In the genomic region with DNA sequence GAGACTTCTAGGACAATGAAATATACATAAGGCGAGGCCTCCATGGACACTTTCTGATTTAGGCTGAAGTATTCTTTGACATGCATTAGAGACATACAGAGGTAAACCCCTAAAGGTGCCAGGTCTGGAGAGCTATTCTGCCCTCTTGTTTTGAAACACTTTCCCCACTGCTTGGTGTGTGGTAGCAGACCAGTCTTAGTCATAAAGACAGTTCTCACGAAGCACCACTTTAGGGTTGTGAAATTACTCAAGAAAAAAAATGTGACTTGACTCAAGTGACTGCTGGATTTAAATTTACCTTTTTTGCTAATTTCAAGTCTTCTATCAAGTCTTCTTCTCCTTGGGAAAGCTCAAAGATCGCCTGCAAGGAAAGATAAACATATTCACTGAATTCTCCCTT, we compare ENCODE assay signal across 8 cellular contexts. TPM values are rescaled to one million over a fixed set of nuclear protein-coding genes. Genes with fewer than 3 reads are reported as not detected.
DNase-seq lines count a peak whose midpoint lies in the region; ATAC-seq lines count a peak whose summit lies in the region.

No MANE protein-coding gene starts in this region.

- peaks cover 57% of the 10 kb centered on the region for H3K4me1 Mint-ChIP-seq in activated CD4-positive, alpha-beta memory T cell treated with anti-CD3 and anti-CD28 coated beads for 36 hours (ENCODE audit: low read depth)

- POLR2A ChIA-PET in activated CD4-positive, alpha-beta memory T cell treated with anti-CD3 and anti-CD28 coated beads for 36 hours (lab: Charles Lee), result interaction anchor here (0.6 to 1.8 kb wide), 9 partner anchors 20 to 163 kb away, joined by 3 to 5 read pairs (median 4); no protein-coding TSS in a partner anchor

- DNase-seq in NK-92 treated with Interleukin-12 subunit alpha and Interleukin-12 subunit beta, amount 100 ng/mL, for 24 hours (lab: John Stamatoyannopoulos, UW), result peak; percentile 29
- DNase-seq in NK-92 (lab: John Stamatoyannopoulos, UW; ENCODE audit: unreplicated experiment) (no peak), DMS53 (lab: John Stamatoyannopoulos, UW) (no peak), NCI-H187 (lab: John Stamatoyannopoulos, UW) (no peak), RKO (ENCODE audit: low spot score) (no peak)
- DNase-seq in activated CD4-positive, alpha-beta memory T cell treated with anti-CD3 and anti-CD28 coated beads for 36 hours, result peak; percentile 73
- DNase-seq in stimulated activated CD4-positive, alpha-beta T cell treated with anti-CD3 and anti-CD28 coated beads, Interleukin-4, amount 100 ng/mL, for 24 hours, result peak; percentile 57

- CTCF ChIA-PET in activated CD4-positive, alpha-beta memory T cell treated with anti-CD3 and anti-CD28 coated beads for 36 hours (lab: Charles Lee), result interaction anchor here (1.2 to 6.1 kb wide), 5 partner anchors 45 to 236 kb away, joined by 3 to 82 read pairs (median 5); a partner anchor contains a TSS

- H3K36me3 Mint-ChIP-seq in activated CD4-positive, alpha-beta memory T cell treated with anti-CD3 and anti-CD28 coated beads for 36 hours, result peaks cover 48% of the 10 kb centered on the region

- no peaks in the 10 kb centered on the region for H3K27me3 Mint-ChIP-seq in activated CD4-positive, alpha-beta memory T cell treated with anti-CD3 and anti-CD28 coated beads for 36 hours

- peak overlapping the region; percentile 23 for H3K27ac Mint-ChIP-seq in activated CD4-positive, alpha-beta memory T cell treated with anti-CD3 and anti-CD28 coated beads for 36 hours

- ATAC-seq in HG02938 (IDR thresholded peaks at IDR 0.05; ENCODE audit: unreplicated experiment), result peak; percentile 78

- intact Hi-C loops in activated CD4-positive, alpha-beta memory T cell treated with anti-CD3 and anti-CD28 coated beads for 36 hours (cut with micrococcal nuclease), result loop anchor here (1.0 to 5.0 kb wide), 7 partner anchors 28 to 166 kb away; no protein-coding TSS in a partner anchor

- H3K4me3 Mint-ChIP-seq in activated CD4-positive, alpha-beta memory T cell treated with anti-CD3 and anti-CD28 coated beads for 36 hours, result peak overlapping the region; percentile 18

- no peaks in the 10 kb centered on the region for H3K9me3 Mint-ChIP-seq in activated CD4-positive, alpha-beta memory T cell treated with anti-CD3 and anti-CD28 coated beads for 36 hours

RNA-seq across cellular contexts. Expression of a gene that starts 48.5 kb away (rescaled TPM):
- total RNA-seq in activated CD4-positive, alpha-beta memory T cell treated with anti-CD3 and anti-CD28 coated beads for 36 hours, result 10 to 100 TPM; 28.0 to 31.5 TPM

Comparison
In these comparisons a context has a peak if more than half of its experiments do, and no peak if none do; other contexts are left out.
1. DNase-seq: peak in NK-92 treated with Interleukin-12 subunit alpha and Interleukin-12 subunit beta, amount 100 ng/mL, for 24 hours (single experiment), activated CD4-positive, alpha-beta memory T cell treated with anti-CD3 and anti-CD28 coated beads for 36 hours (single experiment) and stimulated activated CD4-positive, alpha-beta T cell treated with anti-CD3 and anti-CD28 coated beads, Interleukin-4, amount 100 ng/mL, for 24 hours (single experiment); none in NK-92 (single experiment), DMS53 (single experiment), NCI-H187 (0 of 2) and RKO (single experiment).